Comparison of ENCODE assay signal across 1 cellular context in genomic region chr12:78187741-78188140, GRCh38.
TF ChIP-seq lines count a peak whose summit lies in the region.

No MANE protein-coding gene starts in this region.

TF ChIP-seq in IMR-90, 13 proteins besides CTCF, POLR2A, EP300 and RAD21 (continued from another document):
- TF ChIP-seq USF2 (IDR thresholded peaks at IDR 0.05; ENCODE audit: low read depth, low read length) (no peak), RCOR1 (IDR thresholded peaks at IDR 0.05; ENCODE audit: insufficient replicate concordance, low read length) (no peak), RFX5 (IDR thresholded peaks at IDR 0.05; ENCODE audit: low read depth, low read length) (no peak), FOS (IDR thresholded peaks at IDR 0.05; ENCODE audit: low read depth, low read length) (no peak)
TF ChIP-seq in IMR-90: peak in this region for 0.
